25 cellular contexts compared by ENCODE assay signal in genomic region chr1:51354417-51354816, GRCh38.
"Had no signal": no experiment of that assay in that cellular context is flagged by ENCODE, and none has a peak within 500 bp of the region (broad histone marks: within the 10 kb centered on the region; RNA-seq: fewer than 3 reads in every experiment).

No MANE protein-coding gene starts in this region.

- H3K27me3 ChIP-seq: neural progenitor cell, ovary, right lobe of liver, sigmoid colon, stomach, thyroid gland, tibial nerve, upper lobe of left lung, vagina had no signal

- ATAC-seq: psoas muscle; right cardiac atrium; right lobe of liver; stimulated activated effector memory CD8-positive, alpha-beta T cell treated with anti-CD3 and anti-CD28 coated beads, Interleukin-12 subunit alpha, Interleukin-12 subunit beta, amount 100 ng/mL, for 72 hours; stimulated activated naive B cell treated with anti-CD40 and anti-IgM and Interleukin-4, amounts not matched to agents 10 μg/mL and 1 μg/mL and 100 μg/mL, for 72 hours had no signal

- H3K4me2 ChIP-seq: neural progenitor cell had no signal

- H3K4me3 ChIP-seq: neural progenitor cell, ovary, psoas muscle, right lobe of liver, sigmoid colon, stomach, thoracic aorta, thyroid gland, tibial nerve, upper lobe of left lung, vagina had no signal

- H3K4me1 ChIP-seq: neural progenitor cell, parathyroid adenoma, psoas muscle, right lobe of liver, sigmoid colon, stomach, thyroid gland, tibial nerve, upper lobe of left lung, vagina had no signal

- H3K79me2 ChIP-seq: parathyroid adenoma had no signal

- H3K36me3 ChIP-seq: neural progenitor cell, ovary had no signal

- H3K9ac ChIP-seq: neural progenitor cell, parathyroid adenoma had no signal

- H3K9me3 ChIP-seq: ovary, psoas muscle, right lobe of liver, sigmoid colon, stomach, thoracic aorta, thyroid gland, tibial nerve, upper lobe of left lung, vagina had no signal

- DNase-seq: occipital lobe; ovary; posterior cingulate gyrus; psoas muscle; right cardiac atrium; right lobe of liver; sigmoid colon; small intestine; stimulated activated CD4-positive, alpha-beta T cell treated with anti-CD3 and anti-CD28 coated beads, Interleukin-15, amount 100 ng/mL, for 24 hours; stimulated activated CD4-positive, alpha-beta T cell treated with anti-CD3 and anti-CD28 coated beads, Interleukin-2, amount 100 ng/mL, for 24 hours; stimulated activated CD4-positive, alpha-beta T cell treated with anti-CD3 and anti-CD28 coated beads, Interleukin-2, amount 100 ng/mL, for 48 hours; stimulated activated CD4-positive, alpha-beta T cell treated with anti-CD3 and anti-CD28 coated beads, Interleukin-4, amount 100 ng/mL, for 24 hours; stimulated activated naive B cell treated with anti-CD40 and anti-IgM and Interleukin-4, amounts not matched to agents 10 μg/mL and 1 μg/mL and 100 μg/mL, for 72 hours; stimulated activated naive CD4-positive, alpha-beta T cell treated with Interleukin-2 at 50 U/mL for 16 hours; stomach; thyroid gland; trophoblast cell; upper lobe of left lung had no signal

- H2AFZ ChIP-seq: neural progenitor cell, parathyroid adenoma had no signal

- FAIRE-seq: urothelium cell line had no signal

- H3K27ac ChIP-seq: neural progenitor cell, ovary, parathyroid adenoma, psoas muscle, right lobe of liver, sigmoid colon, stomach, thoracic aorta, thyroid gland, tibial nerve, upper lobe of left lung, vagina had no signal
